16 cellular contexts compared by ENCODE assay signal in genomic region chr7:78489851-78490250, GRCh38.
A peak's percentile ranks its signal among the peaks of the same experiment; 100 is the strongest.
DNase-seq lines count a peak whose midpoint lies in the region; FAIRE-seq and TF ChIP-seq lines count a peak whose summit lies in the region.
"Had no signal": no experiment of that assay in that cellular context is flagged by ENCODE, and none has a peak within 500 bp of the region (broad histone marks: within the 10 kb centered on the region; RNA-seq: fewer than 3 reads in every experiment).

No MANE protein-coding gene starts in this region.

- no peaks in the 10 kb centered on the region for H3K36me3 Mint-ChIP-seq in astrocyte (ENCODE audit: low read depth, unreplicated experiment)

- no peak overlapping the region for H3K4me3 Mint-ChIP-seq in astrocyte (ENCODE audit: unreplicated experiment)
- H3K4me3 Mint-ChIP-seq: activated CD8-positive, alpha-beta T cell treated with anti-CD3 and anti-CD28 coated beads, Interleukin-2, amount 10 ng/mL, durations not matched to agents 7 days and 5 days had no signal

- peaks cover 5% of the 10 kb centered on the region; the same call in 1 of the 2 replicates for H3K36me3 ChIP-seq in HUES6 (ENCODE audit: control insufficient read depth, insufficient read depth, low read length)
- no peaks in the 10 kb centered on the region for H3K36me3 ChIP-seq in astrocyte (ENCODE audit: insufficient read depth, low read length)
- peaks cover 7% of the 10 kb centered on the region; the same call in 1 of the 2 replicates for H3K36me3 ChIP-seq in iPS-20b (ENCODE audit: insufficient read depth, low read depth, low read length)
- no peaks in the 10 kb centered on the region for H3K36me3 ChIP-seq in smooth muscle cell (ENCODE audit: low read depth)
- H3K36me3 ChIP-seq: gastroesophageal sphincter had no signal

- no peaks in the 10 kb centered on the region for H3K9me3 ChIP-seq in HUES6 (ENCODE audit: control insufficient read depth, insufficient read depth, low read depth, low read length)
- no peaks in the 10 kb centered on the region for H3K9me3 ChIP-seq in astrocyte (ENCODE audit: insufficient read depth, low read depth, low read length)
- no peaks in the 10 kb centered on the region for H3K9me3 ChIP-seq in iPS-20b (ENCODE audit: insufficient read depth, low read depth, low read length)
- H3K9me3 ChIP-seq in smooth muscle cell (replicated peaks; ENCODE audit: low read depth), result no peaks in the 10 kb centered on the region
- H3K9me3 ChIP-seq: gastroesophageal sphincter had no signal

- H3K27me3 ChIP-seq in HUES6 (ENCODE audit: control insufficient read depth, insufficient read depth, low read length) (no peaks in the 10 kb centered on the region), astrocyte (ENCODE audit: insufficient read depth, low read length) (no peaks in the 10 kb centered on the region), iPS-20b (ENCODE audit: insufficient read depth, low read length) (no peaks in the 10 kb centered on the region), smooth muscle cell (ENCODE audit: low read depth) (peaks cover 8% of the 10 kb centered on the region)
- H3K27me3 ChIP-seq: gastroesophageal sphincter had no signal

- peak overlapping the region; percentile 45; the same call in 1 of the 2 replicates for H3K27ac ChIP-seq in HUES6 (ENCODE audit: low read depth, low read length)
- no peak overlapping the region for H3K27ac ChIP-seq in astrocyte (ENCODE audit: low read depth, low read length)
- H3K27ac ChIP-seq in iPS-20b (ENCODE audit: low read length), result no peak overlapping the region
- no peak overlapping the region for H3K27ac ChIP-seq in smooth muscle cell (ENCODE audit: low read depth)

- H3K79me2 ChIP-seq in astrocyte (ENCODE audit: insufficient read depth, low read length) (no peaks in the 10 kb centered on the region), smooth muscle cell (ENCODE audit: low read depth) (no peaks in the 10 kb centered on the region)

- no peaks in the 10 kb centered on the region for H3K9me3 Mint-ChIP-seq in astrocyte (ENCODE audit: unreplicated experiment)

- H3F3A ChIP-seq in smooth muscle cell (ENCODE audit: low read depth), result no peaks in the 10 kb centered on the region

- DNase-seq in astrocyte (ENCODE audit: low read depth) (peak; percentile 31), smooth muscle cell (lab: John Stamatoyannopoulos, UW; ENCODE audit: unreplicated experiment) (no peak), NCI-H2107 (lab: John Stamatoyannopoulos, UW) (no peak), germinal center (ENCODE audit: low spot score) (no peak), T-helper 2 cell (no peak)
- no peak for DNase-seq in activated CD8-positive, alpha-beta memory T cell treated with anti-CD3 and anti-CD28 coated beads, Interleukin-2, amount 50 U/mL, for 4 hours
- DNase-seq: activated CD8-positive, alpha-beta T cell treated with anti-CD3 and anti-CD28 coated beads, Interleukin-2, amount 10 ng/mL, durations not matched to agents 7 days and 5 days; effector CD4-positive, alpha-beta T cell; EL; SHP77 treated with DMSO at 0.1 percent for 48 hours; trophoblast cell had no signal

- 86% methylated on average over 1 of the region's 1 CpG for WGBS in smooth muscle cell (ENCODE audit: low lambda C conversion rate)

- TF ChIP-seq CTCF in astrocyte (IDR thresholded peaks at IDR 0.05; ENCODE audit: insufficient read depth, low read depth, low read length), result no peak
- TF ChIP-seq CTCF in smooth muscle cell (IDR thresholded peaks at IDR 0.05; ENCODE audit: borderline replicate concordance, insufficient read depth, poor library complexity, severe bottlenecking), result no peak

- H3K4me1 ChIP-seq in HUES6 (ENCODE audit: control insufficient read depth, insufficient read depth, low read length), result peaks cover 22% of the 10 kb centered on the region
- H3K4me1 ChIP-seq in astrocyte (ENCODE audit: insufficient read depth, low read length), result no peaks in the 10 kb centered on the region
- H3K4me1 ChIP-seq in iPS-20b (ENCODE audit: insufficient read depth, low read length), result peaks cover 24% of the 10 kb centered on the region; the same call in 1 of the 2 replicates
- H3K4me1 ChIP-seq in smooth muscle cell (ENCODE audit: low read depth), result peaks cover 8% of the 10 kb centered on the region

- H3K4me2 ChIP-seq in astrocyte (ENCODE audit: low read length), result peak overlapping the region; percentile 40
- peak overlapping the region; percentile 0 for H3K4me2 ChIP-seq in smooth muscle cell

- no peak overlapping the region for H3K9ac ChIP-seq in HUES6 (ENCODE audit: low read length)
- H3K9ac ChIP-seq in astrocyte (ENCODE audit: low read length), result no peak overlapping the region
- peak overlapping the region; percentile 54; the same call in 1 of the 2 replicates for H3K9ac ChIP-seq in iPS-20b (ENCODE audit: low read depth, low read length)
- no peak overlapping the region for H3K9ac ChIP-seq in smooth muscle cell (ENCODE audit: low read depth)

- H4K20me1 ChIP-seq in astrocyte (ENCODE audit: insufficient read depth, low read length) (no peaks in the 10 kb centered on the region), smooth muscle cell (ENCODE audit: low read depth) (no peaks in the 10 kb centered on the region)

- no peak overlapping the region for H3K27ac Mint-ChIP-seq in astrocyte (ENCODE audit: unreplicated experiment)
- H3K27ac Mint-ChIP-seq: activated CD8-positive, alpha-beta T cell treated with anti-CD3 and anti-CD28 coated beads, Interleukin-2, amount 10 ng/mL, durations not matched to agents 7 days and 5 days had no signal

- peaks cover 11% of the 10 kb centered on the region for H3K4me1 Mint-ChIP-seq in astrocyte (ENCODE audit: low read depth, unreplicated experiment)

- no peaks in the 10 kb centered on the region for H3K27me3 Mint-ChIP-seq in astrocyte (ENCODE audit: low read depth, unreplicated experiment)

- H3K4me3 ChIP-seq in HUES6 (ENCODE audit: low read depth, low read length), result no peak overlapping the region
- H3K4me3 ChIP-seq in astrocyte (ENCODE audit: insufficient read depth, low read depth, low read length), result peak overlapping the region; percentile 2
- H3K4me3 ChIP-seq in iPS-20b (ENCODE audit: low read length), result peak overlapping the region; percentile 18; the same call in 1 of the 2 replicates
- peak overlapping the region; percentile 20 for H3K4me3 ChIP-seq in smooth muscle cell
- H3K4me3 ChIP-seq: GM12878 had no signal

- H2AFZ ChIP-seq in astrocyte (ENCODE audit: low read depth, low read length), result no peak overlapping the region
- H2AFZ ChIP-seq in smooth muscle cell (ENCODE audit: low read depth), result no peak overlapping the region

- peak; percentile 9 for FAIRE-seq in astrocyte (lab: Jason Lieb, UNC)
- FAIRE-seq: GM12878, TTC549 had no signal
